ENCODE assay signal across 20 cellular contexts in genomic region chr17:18234853-18235380, GRCh38. TPM values are rescaled to one million over a fixed set of nuclear protein-coding genes. Genes with fewer than 3 reads are reported as not detected.
DNase-seq lines count a peak whose midpoint lies in the region; ATAC-seq and TF ChIP-seq lines count a peak whose summit lies in the region.
"Had no signal": no experiment of that assay in that cellular context is flagged by ENCODE, and none has a peak within 500 bp of the region (broad histone marks: within the 10 kb centered on the region; RNA-seq: fewer than 3 reads in every experiment).

No MANE protein-coding gene starts in this region.

- H2AK5ac ChIP-seq in mesenchymal stem cell (ENCODE audit: low read length, severe bottlenecking), result peak overlapping the region; percentile 24

- H3K14ac ChIP-seq in mesenchymal stem cell (ENCODE audit: low read length in 2 of 2), result no peak overlapping the region

- peak overlapping the region; percentile 75 for H3K27ac Mint-ChIP-seq in activated naive CD8-positive, alpha-beta T cell treated with anti-CD3 and anti-CD28 coated beads, Interleukin-2, amount 50 U/mL, for 24 hours
- H3K27ac Mint-ChIP-seq in activated naive CD8-positive, alpha-beta T cell treated with anti-CD3 and anti-CD28 coated beads for 36 hours, result no peak overlapping the region
- H3K27ac Mint-ChIP-seq: activated naive CD4-positive, alpha-beta T cell treated with anti-CD3 and anti-CD28 coated beads for 36 hours had no signal

- no peak overlapping the region for H3K4me2 ChIP-seq in mesenchymal stem cell (ENCODE audit: low read length, poor library complexity, severe bottlenecking)

- peaks cover 25% of the 10 kb centered on the region for H3K79me1 ChIP-seq in mesenchymal stem cell (replicated peaks; ENCODE audit: low read length, poor library complexity, severe bottlenecking)

- no peak overlapping the region for H3K18ac ChIP-seq in mesenchymal stem cell (ENCODE audit: low read depth in 1 of 2, low read length in 2 of 2)

- no peak overlapping the region for H3K9ac ChIP-seq in mesenchymal stem cell (ENCODE audit: low read length)

- peaks cover 75 to 81% of the 10 kb centered on the region in 2 experiments for H3K36me3 ChIP-seq in mesenchymal stem cell (ENCODE audit: control insufficient read depth in 1 of 2, insufficient read depth in 2 of 2, low read depth in 1 of 2, low read length in 2 of 2)
- peaks cover 13 to 77% (median 54%) of the 10 kb centered on the region in 3 donors for H3K36me3 ChIP-seq in tibial artery

- H2BK15ac ChIP-seq in mesenchymal stem cell (ENCODE audit: low read depth, poor library complexity, severe bottlenecking), result no peak overlapping the region

- H3K36me3 Mint-ChIP-seq in activated naive CD8-positive, alpha-beta T cell treated with anti-CD3 and anti-CD28 coated beads, Interleukin-2, amount 50 U/mL, for 24 hours (ENCODE audit: low read depth), result peaks cover 4% of the 10 kb centered on the region
- H3K36me3 Mint-ChIP-seq in activated naive CD8-positive, alpha-beta T cell treated with anti-CD3 and anti-CD28 coated beads for 36 hours, result peaks cover 6% of the 10 kb centered on the region

- H3K4me3 ChIP-seq in mesenchymal stem cell (ENCODE audit: insufficient read depth in 1 of 2, low read depth in 1 of 2, low read length in 2 of 2), result no peak overlapping the region
- H3K4me3 ChIP-seq in tibial artery, result no peak overlapping the region
- H3K4me3 ChIP-seq: BLaER1 treated with 17β-estradiol and CSF1 and Interleukin-3, amounts not matched to agents 10 nM and 100 nM; esophagus muscularis mucosa; gastroesophageal sphincter; Peyer's patch had no signal

- H3K27ac ChIP-seq in angular gyrus (ENCODE audit: low read depth, low read length) (peak overlapping the region; percentile 51), mesenchymal stem cell (ENCODE audit: low read length, poor library complexity, severe bottlenecking) (no peak overlapping the region), tibial artery (peak overlapping the region; percentile 5 to 67)
- H3K27ac ChIP-seq: esophagus muscularis mucosa, gastroesophageal sphincter, neutrophil, Peyer's patch, VCaP had no signal

- peaks cover 11% of the 10 kb centered on the region for H3K4me1 Mint-ChIP-seq in activated naive CD8-positive, alpha-beta T cell treated with anti-CD3 and anti-CD28 coated beads, Interleukin-2, amount 50 U/mL, for 24 hours
- peaks cover 8% of the 10 kb centered on the region for H3K4me1 Mint-ChIP-seq in activated naive CD8-positive, alpha-beta T cell treated with anti-CD3 and anti-CD28 coated beads for 36 hours

- no peak overlapping the region for H4K91ac ChIP-seq in mesenchymal stem cell (ENCODE audit: low read length)

- DNase-seq in activated naive CD8-positive, alpha-beta T cell treated with anti-CD3 and anti-CD28 coated beads, Interleukin-2, amount 50 U/mL, for 24 hours, result no peak
- no peak for DNase-seq in activated naive CD8-positive, alpha-beta T cell treated with anti-CD3 and anti-CD28 coated beads for 36 hours
- DNase-seq in mesenchymal stem cell, result no peak
- no peak for DNase-seq in tibial artery
- DNase-seq in RPMI8226, result no peak
- DNase-seq: ACHN; activated naive CD4-positive, alpha-beta T cell treated with anti-CD3 and anti-CD28 coated beads for 36 hours; effector CD8-positive, alpha-beta T cell; NCI-H1105 treated with DMSO at 0.1 percent for 48 hours; NCI-H2081 treated with DMSO at 0.1 percent for 48 hours; Peyer's patch; stimulated activated CD4-positive, alpha-beta T cell treated with anti-CD3 and anti-CD28 coated beads, Interleukin-4, amount 100 ng/mL, for 4 hours had no signal

- H2BK12ac ChIP-seq in mesenchymal stem cell (ENCODE audit: low read length in 2 of 2), result no peak overlapping the region

- peaks cover 27% of the 10 kb centered on the region for H3K4me1 ChIP-seq in mesenchymal stem cell (ENCODE audit: control insufficient read depth, insufficient read depth, low read depth, low read length)
- peaks cover 0 to 13% (median 5%) of the 10 kb centered on the region in 4 donors for H3K4me1 ChIP-seq in tibial artery
- H3K4me1 ChIP-seq: gastroesophageal sphincter, Peyer's patch had no signal

- H3K27me3 ChIP-seq in mesenchymal stem cell (ENCODE audit: control insufficient read depth in 1 of 2, insufficient read depth in 1 of 2, low read length in 2 of 2), result no peaks in the 10 kb centered on the region
- H3K27me3 ChIP-seq in tibial artery, result no peaks in the 10 kb centered on the region
- H3K27me3 ChIP-seq: BLaER1 treated with 17β-estradiol and CSF1 and Interleukin-3, amounts not matched to agents 10 nM and 100 nM; esophagus muscularis mucosa; gastroesophageal sphincter; neutrophil; Peyer's patch had no signal

- no peak overlapping the region for H3K4ac ChIP-seq in mesenchymal stem cell (ENCODE audit: low read depth in 1 of 2, low read length in 2 of 2)

- H2BK120ac ChIP-seq in mesenchymal stem cell (ENCODE audit: low read depth, low read length), result no peak overlapping the region

- H3K9me3 ChIP-seq in mesenchymal stem cell (ENCODE audit: control insufficient read depth, low read length) (no peaks in the 10 kb centered on the region), tibial artery (no peaks in the 10 kb centered on the region)
- H3K9me3 ChIP-seq: BLaER1 treated with 17β-estradiol and CSF1 and Interleukin-3, amounts not matched to agents 10 nM and 100 nM; esophagus muscularis mucosa; gastroesophageal sphincter; neutrophil; Peyer's patch had no signal

- no peak overlapping the region for H2AFZ ChIP-seq in mesenchymal stem cell (ENCODE audit: low read depth, low read length)

- TF ChIP-seq CTCF in tibial artery (IDR thresholded peaks at IDR 0.05), result no peak

- no peak overlapping the region for H3K4me3 Mint-ChIP-seq in activated naive CD8-positive, alpha-beta T cell treated with anti-CD3 and anti-CD28 coated beads, Interleukin-2, amount 50 U/mL, for 24 hours
- H3K4me3 Mint-ChIP-seq in activated naive CD8-positive, alpha-beta T cell treated with anti-CD3 and anti-CD28 coated beads for 36 hours, result no peak overlapping the region
- H3K4me3 Mint-ChIP-seq: activated naive CD4-positive, alpha-beta T cell treated with anti-CD3 and anti-CD28 coated beads for 36 hours had no signal

- no peaks in the 10 kb centered on the region for H3K27me3 Mint-ChIP-seq in activated naive CD8-positive, alpha-beta T cell treated with anti-CD3 and anti-CD28 coated beads, Interleukin-2, amount 50 U/mL, for 24 hours
- no peaks in the 10 kb centered on the region for H3K27me3 Mint-ChIP-seq in activated naive CD8-positive, alpha-beta T cell treated with anti-CD3 and anti-CD28 coated beads for 36 hours

- intact Hi-C loops in tibial artery (cut with DNase I; ENCODE audit: low total_unique reads), result no loop called here

- H4K8ac ChIP-seq in mesenchymal stem cell (ENCODE audit: low read length), result no peak overlapping the region

- H3K9me3 Mint-ChIP-seq in activated naive CD8-positive, alpha-beta T cell treated with anti-CD3 and anti-CD28 coated beads, Interleukin-2, amount 50 U/mL, for 24 hours, result no peaks in the 10 kb centered on the region
- no peaks in the 10 kb centered on the region for H3K9me3 Mint-ChIP-seq in activated naive CD8-positive, alpha-beta T cell treated with anti-CD3 and anti-CD28 coated beads for 36 hours
- H3K9me3 Mint-ChIP-seq: activated naive CD4-positive, alpha-beta T cell treated with anti-CD3 and anti-CD28 coated beads for 36 hours had no signal

- WGBS in mesenchymal stem cell, result 96% methylated on average over 22 of the region's 22 CpGs

- no peak for ATAC-seq in activated naive CD8-positive, alpha-beta T cell treated with anti-CD3 and anti-CD28 coated beads, Interleukin-2, amount 50 U/mL, for 24 hours
- ATAC-seq in HG03354 (IDR thresholded peaks at IDR 0.05; ENCODE audit: poor library complexity, severe bottlenecking, unreplicated experiment) (no peak), HG03520 (IDR thresholded peaks at IDR 0.05; ENCODE audit: unreplicated experiment) (no peak)
- ATAC-seq: gastroesophageal sphincter had no signal

- H3K23ac ChIP-seq in mesenchymal stem cell (ENCODE audit: low read length in 2 of 2), result no peak overlapping the region

- no peak overlapping the region for H2BK5ac ChIP-seq in mesenchymal stem cell (ENCODE audit: low read depth, low read length, poor library complexity, severe bottlenecking)

RNA-seq across cellular contexts. Expression of gene LLGL1, which starts 9.5 kb away (rescaled TPM):
- 10 to 100 TPM; 13.7 to 15.2 TPM for total RNA-seq in activated naive CD8-positive, alpha-beta T cell treated with anti-CD3 and anti-CD28 coated beads for 36 hours
- polyA plus RNA-seq in mesenchymal stem cell (2013, experiment 1 of 2), result 13.5 TPM
- 13.0 TPM for polyA plus RNA-seq in mesenchymal stem cell (2013, experiment 2 of 2)

RNA-seq across cellular contexts. Expression of gene FLII, which starts 23.6 kb away (rescaled TPM):
- 100 to 1,000 TPM; 237 to 242 TPM for total RNA-seq in activated naive CD8-positive, alpha-beta T cell treated with anti-CD3 and anti-CD28 coated beads for 36 hours
- polyA plus RNA-seq in mesenchymal stem cell (2013, experiment 1 of 2), result 181 TPM
- 174 TPM for polyA plus RNA-seq in mesenchymal stem cell (2013, experiment 2 of 2)

RNA-seq across cellular contexts. Expression of gene MIEF2, which starts 25.5 kb away (rescaled TPM):
- 1 to 10 TPM; 3.2 to 4.3 TPM for total RNA-seq in activated naive CD8-positive, alpha-beta T cell treated with anti-CD3 and anti-CD28 coated beads for 36 hours
- polyA plus RNA-seq in mesenchymal stem cell (2013, experiment 1 of 2), result 3.5 TPM
- polyA plus RNA-seq in mesenchymal stem cell (2013, experiment 2 of 2), result 3.6 TPM

RNA-seq across cellular contexts. Expression of gene ALKBH5, which starts 51.3 kb away (rescaled TPM):
- 100 to 1,000 TPM; 163 TPM for total RNA-seq in activated naive CD8-positive, alpha-beta T cell treated with anti-CD3 and anti-CD28 coated beads for 36 hours
- polyA plus RNA-seq in mesenchymal stem cell (2013, experiment 1 of 2), result 51.3 TPM
- 51.2 TPM for polyA plus RNA-seq in mesenchymal stem cell (2013, experiment 2 of 2)
